In the genomic region with DNA sequence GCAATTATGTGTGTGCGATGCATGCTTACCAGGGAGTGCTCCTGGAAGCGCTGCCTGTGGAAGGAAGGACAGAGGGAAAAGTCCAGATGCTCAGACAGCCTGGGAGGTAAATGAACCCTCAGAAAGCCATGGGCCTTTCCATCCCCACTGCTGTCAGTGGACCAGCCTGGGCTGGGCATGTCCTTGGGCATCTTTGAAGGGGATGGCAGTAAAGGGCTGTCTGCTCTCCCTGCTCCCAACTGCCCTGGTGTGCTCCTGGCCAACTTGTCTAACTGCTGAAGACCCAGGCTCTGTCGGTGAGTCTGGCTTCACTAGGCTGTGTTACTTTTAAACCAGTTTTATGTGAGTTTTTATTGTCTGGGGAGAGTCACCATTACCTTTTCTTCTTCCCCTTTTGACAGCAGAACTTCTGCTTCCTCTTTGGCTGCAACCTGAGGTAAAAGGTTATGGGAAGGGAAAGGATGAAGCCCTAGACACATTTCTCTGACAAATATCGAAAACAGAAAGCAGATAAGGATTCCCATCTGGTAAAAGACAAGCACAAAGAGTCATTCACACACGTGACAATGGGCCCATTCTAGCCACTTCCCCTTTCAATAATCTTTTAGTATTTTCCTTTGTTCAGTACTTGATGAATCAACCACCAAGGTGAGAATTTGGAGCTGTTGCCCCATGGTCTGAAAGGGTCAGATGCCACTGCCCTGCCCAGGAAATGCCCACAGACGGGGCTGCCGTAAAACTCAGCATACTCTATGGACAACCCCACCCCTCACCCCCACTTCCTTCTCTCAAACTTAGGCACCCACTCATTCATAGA, we compare ENCODE assay signal across 9 cellular contexts. TPM values are rescaled to one million over a fixed set of nuclear protein-coding genes. Genes with fewer than 3 reads are reported as not detected.
DNase-seq lines count a peak whose midpoint lies in the region; ATAC-seq and TF ChIP-seq lines count a peak whose summit lies in the region.
"Had no signal": no experiment of that assay in that cellular context is flagged by ENCODE, and none has a peak within 500 bp of the region (broad histone marks: within the 10 kb centered on the region; RNA-seq: fewer than 3 reads in every experiment).

No MANE protein-coding gene starts in this region.

- CTCF ChIA-PET in activated naive CD4-positive, alpha-beta T cell treated with anti-CD3 and anti-CD28 coated beads, Interleukin-2, amount 10 ng/mL, durations not matched to agents 7 days and 5 days (lab: Charles Lee) = interaction anchor here (1.9 to 2.5 kb wide), 2 partner anchors 107 to 108 kb away, joined by 4 to 8 read pairs; no protein-coding TSS in a partner anchor
- CTCF ChIA-PET in PC-9 (lab: Charles Lee) = interaction anchor here (0.6 kb wide), 1 partner anchor 830 kb away, joined by 4 read pairs; no protein-coding TSS in a partner anchor

- ATAC-seq in activated naive CD4-positive, alpha-beta T cell treated with anti-CD3 and anti-CD28 coated beads, Interleukin-2, amount 50 U/mL, for 72 hours = peak; percentile 91 to 92
- peak; percentile 86 for ATAC-seq in HG03135 (IDR thresholded peaks at IDR 0.05; ENCODE audit: unreplicated experiment)
- ATAC-seq in T-helper 17 cell = peak; percentile 53
- peak; percentile 90 for ATAC-seq in stimulated activated naive CD8-positive, alpha-beta T cell treated with anti-CD3 and anti-CD28 coated beads, Interleukin-15, amount 100 ng/mL, for 72 hours

- peaks cover 4% of the 10 kb centered on the region for H3K27me3 Mint-ChIP-seq in activated naive CD4-positive, alpha-beta T cell treated with anti-CD3 and anti-CD28 coated beads, Interleukin-2, amount 10 ng/mL, durations not matched to agents 7 days and 5 days
- no peaks in the 10 kb centered on the region for H3K27me3 Mint-ChIP-seq in T-helper 17 cell
- H3K27me3 Mint-ChIP-seq in stimulated activated naive CD8-positive, alpha-beta T cell treated with anti-CD3 and anti-CD28 coated beads, Interleukin-15, amount 100 ng/mL, for 72 hours = no peaks in the 10 kb centered on the region

- no peak overlapping the region for H3K4me3 ChIP-seq in PC-9

- POLR2A ChIA-PET in PC-9 (lab: Charles Lee; ENCODE audit: unreplicated experiment) = no interaction called here

- peaks cover 15% of the 10 kb centered on the region for H3K4me1 Mint-ChIP-seq in activated naive CD4-positive, alpha-beta T cell treated with anti-CD3 and anti-CD28 coated beads, Interleukin-2, amount 10 ng/mL, durations not matched to agents 7 days and 5 days
- H3K4me1 Mint-ChIP-seq in T-helper 17 cell = peaks cover 10% of the 10 kb centered on the region
- H3K4me1 Mint-ChIP-seq in stimulated activated naive CD8-positive, alpha-beta T cell treated with anti-CD3 and anti-CD28 coated beads, Interleukin-15, amount 100 ng/mL, for 72 hours = peaks cover 22% of the 10 kb centered on the region

- H3K4me3 Mint-ChIP-seq in activated naive CD4-positive, alpha-beta T cell treated with anti-CD3 and anti-CD28 coated beads, Interleukin-2, amount 10 ng/mL, durations not matched to agents 7 days and 5 days = no peak overlapping the region
- H3K4me3 Mint-ChIP-seq in T-helper 17 cell = no peak overlapping the region
- peak overlapping the region; percentile 43 to 55 for H3K4me3 Mint-ChIP-seq in stimulated activated naive CD8-positive, alpha-beta T cell treated with anti-CD3 and anti-CD28 coated beads, Interleukin-15, amount 100 ng/mL, for 72 hours

- no peaks in the 10 kb centered on the region for H3K9me3 ChIP-seq in T-helper 17 cell (ENCODE audit: control insufficient read depth, low read length, poor library complexity, severe bottlenecking)
- no peaks in the 10 kb centered on the region for H3K9me3 ChIP-seq in PC-9 (ENCODE audit: insufficient read depth, low read depth)

- DNase-seq in activated naive CD4-positive, alpha-beta T cell treated with anti-CD3 and anti-CD28 coated beads, Interleukin-2, amount 50 U/mL, for 72 hours (ENCODE audit: low spot score in 2 of 2) = no peak
- DNase-seq in activated naive CD4-positive, alpha-beta T cell treated with anti-CD3 and anti-CD28 coated beads, Interleukin-2, amount 10 ng/mL, durations not matched to agents 7 days and 5 days = no peak
- DNase-seq in T-helper 17 cell (no peak), NCI-H345 (lab: John Stamatoyannopoulos, UW) (no peak), PC-9 (no peak), mesenteric fat pad (ENCODE audit: low spot score) (no peak)
- peak; percentile 1 to 33 for DNase-seq in stimulated activated naive CD8-positive, alpha-beta T cell treated with anti-CD3 and anti-CD28 coated beads, Interleukin-15, amount 100 ng/mL, for 72 hours

- no peak overlapping the region for H3K27ac ChIP-seq in PC-9

- no peaks in the 10 kb centered on the region for H3K36me3 ChIP-seq in PC-9 (ENCODE audit: low read depth)

- intact Hi-C loops in PC-9 (cut with micrococcal nuclease; ENCODE audit: unreplicated experiment) = no loop called here

- H3K27ac Mint-ChIP-seq in activated naive CD4-positive, alpha-beta T cell treated with anti-CD3 and anti-CD28 coated beads, Interleukin-2, amount 50 U/mL, for 72 hours = peak overlapping the region in 1 of 2 donors; percentile 38
- no peak overlapping the region for H3K27ac Mint-ChIP-seq in activated naive CD4-positive, alpha-beta T cell treated with anti-CD3 and anti-CD28 coated beads, Interleukin-2, amount 10 ng/mL, durations not matched to agents 7 days and 5 days
- H3K27ac Mint-ChIP-seq in T-helper 17 cell = no peak overlapping the region
- peak overlapping the region in 1 of 2 donors; percentile 81 for H3K27ac Mint-ChIP-seq in stimulated activated naive CD8-positive, alpha-beta T cell treated with anti-CD3 and anti-CD28 coated beads, Interleukin-15, amount 100 ng/mL, for 72 hours

- H3K4me2 ChIP-seq in PC-9 = no peak overlapping the region

- H3K4me1 ChIP-seq in PC-9 (replicated peaks; ENCODE audit: insufficient read depth) = no peaks in the 10 kb centered on the region

- H3K79me2 ChIP-seq in PC-9 (ENCODE audit: low read depth) = no peaks in the 10 kb centered on the region

- no peaks in the 10 kb centered on the region for H3K9me2 ChIP-seq in PC-9 (ENCODE audit: insufficient read depth)

- no peaks in the 10 kb centered on the region for H3K9me3 Mint-ChIP-seq in activated naive CD4-positive, alpha-beta T cell treated with anti-CD3 and anti-CD28 coated beads, Interleukin-2, amount 50 U/mL, for 72 hours
- no peaks in the 10 kb centered on the region for H3K9me3 Mint-ChIP-seq in activated naive CD4-positive, alpha-beta T cell treated with anti-CD3 and anti-CD28 coated beads, Interleukin-2, amount 10 ng/mL, durations not matched to agents 7 days and 5 days
- H3K9me3 Mint-ChIP-seq in stimulated activated naive CD8-positive, alpha-beta T cell treated with anti-CD3 and anti-CD28 coated beads, Interleukin-15, amount 100 ng/mL, for 72 hours = no peaks in the 10 kb centered on the region

- H2AFZ ChIP-seq in PC-9 = no peak overlapping the region

- no peak for TF ChIP-seq CTCF in PC-9 (conservative IDR thresholded peaks at IDR 0.05)

- BruUV-seq in PC-9 (replicated peaks; lab: Mats Ljungman, UMichigan) = no TSS peak

- no peaks in the 10 kb centered on the region for H3K27me3 ChIP-seq in PC-9 (ENCODE audit: insufficient read depth, low read depth)

- no peaks in the 10 kb centered on the region for H3K36me3 Mint-ChIP-seq in activated naive CD4-positive, alpha-beta T cell treated with anti-CD3 and anti-CD28 coated beads, Interleukin-2, amount 50 U/mL, for 72 hours
- no peaks in the 10 kb centered on the region for H3K36me3 Mint-ChIP-seq in activated naive CD4-positive, alpha-beta T cell treated with anti-CD3 and anti-CD28 coated beads, Interleukin-2, amount 10 ng/mL, durations not matched to agents 7 days and 5 days
- no peaks in the 10 kb centered on the region for H3K36me3 Mint-ChIP-seq in T-helper 17 cell (ENCODE audit: low read depth)

- no peaks in the 10 kb centered on the region for H3F3A ChIP-seq in PC-9 (ENCODE audit: insufficient read depth, low read depth)

- no peaks in the 10 kb centered on the region for H4K20me1 ChIP-seq in PC-9 (ENCODE audit: insufficient read depth)

RNA-seq across cellular contexts. Expression of a gene that starts 27.6 kb away (rescaled TPM):
- total RNA-seq in activated naive CD4-positive, alpha-beta T cell treated with anti-CD3 and anti-CD28 coated beads, Interleukin-2, amount 50 U/mL, for 72 hours = 1 to 10 TPM in 1 of 2 donors, under 1 TPM in 1; 0.87 to 9.1 TPM
- total RNA-seq in T-helper 17 cell (1 to 10 TPM; 1.9 to 5.0 TPM), PC-9 (2021) (1.1 and 1.7 TPM in 2 replicates), mesenteric fat pad (17.7 TPM)
- total RNA-seq: RPMI7951 had no signal

Comparison
In these comparisons a context has a peak if more than half of its experiments do, and no peak if none do; other contexts are left out.
1. DNase-seq: peak in stimulated activated naive CD8-positive, alpha-beta T cell treated with anti-CD3 and anti-CD28 coated beads, Interleukin-15, amount 100 ng/mL, for 72 hours (2 of 2); none in activated naive CD4-positive, alpha-beta T cell treated with anti-CD3 and anti-CD28 coated beads, Interleukin-2, amount 50 U/mL, for 72 hours (0 of 2), activated naive CD4-positive, alpha-beta T cell treated with anti-CD3 and anti-CD28 coated beads, Interleukin-2, amount 10 ng/mL, durations not matched to agents 7 days and 5 days (single experiment), T-helper 17 cell (0 of 3), NCI-H345 (single experiment), PC-9 (0 of 2) and mesenteric fat pad (single experiment).
2. H3K4me3 Mint-ChIP-seq: peak in stimulated activated naive CD8-positive, alpha-beta T cell treated with anti-CD3 and anti-CD28 coated beads, Interleukin-15, amount 100 ng/mL, for 72 hours (2 of 2); none in activated naive CD4-positive, alpha-beta T cell treated with anti-CD3 and anti-CD28 coated beads, Interleukin-2, amount 10 ng/mL, durations not matched to agents 7 days and 5 days (single experiment) and T-helper 17 cell (single experiment).
3. Peak in every context shown above with its lines, with median percentiles within 50 percentile points of each other: ATAC-seq.